2 cellular contexts compared by ENCODE assay signal in genomic region chr4:996994-997374, GRCh38.
TF ChIP-seq lines count a peak whose summit lies in the region.

No MANE protein-coding gene starts in this region.

TF ChIP-seq in Ishikawa, 13 proteins besides CTCF, POLR2A, EP300 and RAD21:
- TF ChIP-seq USF1 (IDR thresholded peaks at IDR 0.05): no peak
- TF ChIP-seq ZBTB7A (IDR thresholded peaks at IDR 0.05; ENCODE audit: low read depth): 0 out of 2 replicates have a peak, but pooled peaks have one; percentile 26
- no peak for TF ChIP-seq FOXM1 (IDR thresholded peaks at IDR 0.05; ENCODE audit: borderline replicate concordance, low read depth)
- no peak for TF ChIP-seq YY1 (IDR thresholded peaks at IDR 0.05; ENCODE audit: low read depth)
- TF ChIP-seq NFIC (IDR thresholded peaks at IDR 0.05): no peak

TF ChIP-seq in endothelial cell of umbilical vein, 7 proteins besides CTCF, POLR2A, EP300 and RAD21:
- TF ChIP-seq MYC (IDR thresholded peaks at IDR 0.05; ENCODE audit: low read depth, low read length) (no peak), GATA2 (IDR thresholded peaks at IDR 0.05; ENCODE audit: insufficient read depth, insufficient read length, low read depth, low read length) (no peak), EZH2 (IDR thresholded peaks at IDR 0.05; ENCODE audit: borderline replicate concordance, low read depth, low read length, severe bottlenecking) (peak; percentile 51), MAX (IDR thresholded peaks at IDR 0.05; ENCODE audit: insufficient read depth, insufficient read length) (no peak)
